In genomic region chr20:38725458-38725958, GRCh38 we compare ENCODE assay signal across 15 cellular contexts. TPM values are rescaled to one million over a fixed set of nuclear protein-coding genes. Genes with fewer than 3 reads are reported as not detected.
DNase-seq lines count a peak whose midpoint lies in the region; ATAC-seq and TF ChIP-seq lines count a peak whose summit lies in the region.
"Had no signal": no experiment of that assay in that cellular context is flagged by ENCODE, and none has a peak within 500 bp of the region (broad histone marks: within the 10 kb centered on the region; RNA-seq: fewer than 3 reads in every experiment).

No MANE protein-coding gene starts in this region.

- TF ChIP-seq CTCF in GM13977 (IDR thresholded peaks at IDR 0.05; ENCODE audit: extremely low read depth, insufficient read depth, missing control alignments) = no peak

- no peaks in the 10 kb centered on the region for H3K9me3 Mint-ChIP-seq in T-helper 2 cell treated with Interferon-gamma antibody and Interleukin-4, amounts not matched to agents 5 μg/mL and 100 μg/mL, for 36 hours
- peaks cover 8% of the 10 kb centered on the region for H3K9me3 Mint-ChIP-seq in activated T-helper 1 cell treated with anti-CD3 and anti-CD28 coated beads, Interleukin-12 subunit alpha, Interleukin-12 subunit beta, Interleukin-2, Interleukin-4 antibody, amounts not matched to agents 30 ng/mL and 10 ng/mL and 1 ng/mL, durations not matched to agents 14 hours and 24 hours and 36 hours
- peaks cover 0 to 5% (median 0%) of the 10 kb centered on the region in 9 donors for H3K9me3 Mint-ChIP-seq in naive thymus-derived CD8-positive, alpha-beta T cell

- H3K4me1 ChIP-seq in SJCRH30 = peaks cover 5% of the 10 kb centered on the region

- peak overlapping the region; percentile 74 for H3K27ac Mint-ChIP-seq in T-helper 2 cell treated with Interferon-gamma antibody and Interleukin-4, amounts not matched to agents 5 μg/mL and 100 μg/mL, for 36 hours
- H3K27ac Mint-ChIP-seq in activated T-helper 1 cell treated with anti-CD3 and anti-CD28 coated beads, Interleukin-12 subunit alpha, Interleukin-12 subunit beta, Interleukin-2, Interleukin-4 antibody, amounts not matched to agents 30 ng/mL and 10 ng/mL and 1 ng/mL, durations not matched to agents 14 hours and 24 hours and 36 hours = peak overlapping the region; percentile 87
- peak overlapping the region in 1 of 10 donors; percentile 26 for H3K27ac Mint-ChIP-seq in naive thymus-derived CD8-positive, alpha-beta T cell

- POLR2A ChIA-PET in naive thymus-derived CD8-positive, alpha-beta T cell (lab: Charles Lee) = interaction anchor here (1.1 kb wide), 1 partner anchor 22 kb away, joined by 3 read pairs; the partner anchor contains the start of gene ACTR5

- in situ Hi-C loops in GM13977 (cut with MboI; ENCODE audit: low pct_unique_long_range_greater_than_20kb, low sequenced_read_pairs, unreplicated experiment) = no loop called here

- intact Hi-C loops in activated T-helper 1 cell treated with anti-CD3 and anti-CD28 coated beads, Interleukin-12 subunit alpha, Interleukin-12 subunit beta, Interleukin-2, Interleukin-4 antibody, amounts not matched to agents 30 ng/mL and 10 ng/mL and 1 ng/mL, durations not matched to agents 14 hours and 24 hours and 36 hours (cut with micrococcal nuclease) = no loop called here

- H3K27me3 ChIP-seq in SJCRH30 = peaks cover 34% of the 10 kb centered on the region

- peaks cover 28% of the 10 kb centered on the region for H3K4me1 Mint-ChIP-seq in T-helper 2 cell treated with Interferon-gamma antibody and Interleukin-4, amounts not matched to agents 5 μg/mL and 100 μg/mL, for 36 hours (ENCODE audit: low read depth)
- H3K4me1 Mint-ChIP-seq in activated T-helper 1 cell treated with anti-CD3 and anti-CD28 coated beads, Interleukin-12 subunit alpha, Interleukin-12 subunit beta, Interleukin-2, Interleukin-4 antibody, amounts not matched to agents 30 ng/mL and 10 ng/mL and 1 ng/mL, durations not matched to agents 14 hours and 24 hours and 36 hours (ENCODE audit: low read depth) = peaks cover 50% of the 10 kb centered on the region
- H3K4me1 Mint-ChIP-seq in naive thymus-derived CD8-positive, alpha-beta T cell = peaks cover 37 to 70% (median 61%) of the 10 kb centered on the region in 4 donors

- H3K4me3 Mint-ChIP-seq in T-helper 2 cell treated with Interferon-gamma antibody and Interleukin-4, amounts not matched to agents 5 μg/mL and 100 μg/mL, for 36 hours = peak overlapping the region; percentile 39
- peak overlapping the region; percentile 32 for H3K4me3 Mint-ChIP-seq in activated T-helper 1 cell treated with anti-CD3 and anti-CD28 coated beads, Interleukin-12 subunit alpha, Interleukin-12 subunit beta, Interleukin-2, Interleukin-4 antibody, amounts not matched to agents 30 ng/mL and 10 ng/mL and 1 ng/mL, durations not matched to agents 14 hours and 24 hours and 36 hours
- peak overlapping the region; percentile 1 to 72 (median 66) for H3K4me3 Mint-ChIP-seq in naive thymus-derived CD8-positive, alpha-beta T cell

- DNase-seq in T-helper 2 cell treated with Interferon-gamma antibody and Interleukin-4, amounts not matched to agents 5 μg/mL and 100 μg/mL, for 36 hours (ENCODE audit: low spot score) = no peak
- DNase-seq in T-helper 2 cell = no peak
- peak; percentile 41 for DNase-seq in GM13977 (ENCODE audit: low spot score)
- no peak for DNase-seq in activated T-helper 1 cell treated with anti-CD3 and anti-CD28 coated beads, Interleukin-12 subunit alpha, Interleukin-12 subunit beta, Interleukin-2, Interleukin-4 antibody, amounts not matched to agents 30 ng/mL and 10 ng/mL and 1 ng/mL, durations not matched to agents 14 hours and 24 hours and 36 hours (ENCODE audit: low spot score)
- DNase-seq in naive thymus-derived CD8-positive, alpha-beta T cell = peak in 1 of 10 donors; percentile 14
- no peak for DNase-seq in SJCRH30
- DNase-seq: GM23248, left lung, upper lobe of right lung had no signal

- H3K27me3 Mint-ChIP-seq in T-helper 2 cell treated with Interferon-gamma antibody and Interleukin-4, amounts not matched to agents 5 μg/mL and 100 μg/mL, for 36 hours (ENCODE audit: low read depth) = peaks cover 91% of the 10 kb centered on the region
- H3K27me3 Mint-ChIP-seq in activated T-helper 1 cell treated with anti-CD3 and anti-CD28 coated beads, Interleukin-12 subunit alpha, Interleukin-12 subunit beta, Interleukin-2, Interleukin-4 antibody, amounts not matched to agents 30 ng/mL and 10 ng/mL and 1 ng/mL, durations not matched to agents 14 hours and 24 hours and 36 hours (ENCODE audit: insufficient read depth) = peaks cover 86% of the 10 kb centered on the region
- peaks cover 68 to 98% (median 82%) of the 10 kb centered on the region in 5 donors for H3K27me3 Mint-ChIP-seq in naive thymus-derived CD8-positive, alpha-beta T cell

- H3K9me3 ChIP-seq in SJCRH30 (replicated peaks) = no peaks in the 10 kb centered on the region
- H3K9me3 ChIP-seq: ascending aorta, left lung, upper lobe of right lung had no signal

- peaks cover 13% of the 10 kb centered on the region for H3K36me3 Mint-ChIP-seq in T-helper 2 cell treated with Interferon-gamma antibody and Interleukin-4, amounts not matched to agents 5 μg/mL and 100 μg/mL, for 36 hours (ENCODE audit: low read depth)
- peaks cover 6% of the 10 kb centered on the region for H3K36me3 Mint-ChIP-seq in activated T-helper 1 cell treated with anti-CD3 and anti-CD28 coated beads, Interleukin-12 subunit alpha, Interleukin-12 subunit beta, Interleukin-2, Interleukin-4 antibody, amounts not matched to agents 30 ng/mL and 10 ng/mL and 1 ng/mL, durations not matched to agents 14 hours and 24 hours and 36 hours (ENCODE audit: low read depth)
- H3K36me3 Mint-ChIP-seq in naive thymus-derived CD8-positive, alpha-beta T cell = peaks cover 0 to 17% (median 2%) of the 10 kb centered on the region in 3 donors

- no peak overlapping the region for H3K4me3 ChIP-seq in SJCRH30
- H3K4me3 ChIP-seq: ascending aorta, GM23248, left lung, smooth muscle cell, upper lobe of right lung had no signal

- ATAC-seq in naive thymus-derived CD8-positive, alpha-beta T cell = peak; percentile 19 to 52
- ATAC-seq in GM18909 (IDR thresholded peaks at IDR 0.05; ENCODE audit: poor library complexity, unreplicated experiment) (no peak), HG03342 (IDR thresholded peaks at IDR 0.05; ENCODE audit: unreplicated experiment) (no peak)
- ATAC-seq: left lung, upper lobe of right lung had no signal

- H3K36me3 ChIP-seq in SJCRH30 = no peaks in the 10 kb centered on the region
- H3K36me3 ChIP-seq: ascending aorta, left lung, upper lobe of right lung had no signal

- H3K27ac ChIP-seq in SJCRH30 = no peak overlapping the region
- H3K27ac ChIP-seq: ascending aorta, GM23248, left lung, upper lobe of right lung had no signal

RNA-seq across cellular contexts. Expression of gene SLC32A1, which starts 1.2 kb away (rescaled TPM):
- total RNA-seq in activated T-helper 1 cell treated with anti-CD3 and anti-CD28 coated beads, Interleukin-12 subunit alpha, Interleukin-12 subunit beta, Interleukin-2, Interleukin-4 antibody, amounts not matched to agents 30 ng/mL and 10 ng/mL and 1 ng/mL, durations not matched to agents 14 hours and 24 hours and 36 hours = not detected in 2 replicates
- total RNA-seq in naive thymus-derived CD8-positive, alpha-beta T cell = not detected
- polyA plus RNA-seq in naive thymus-derived CD8-positive, alpha-beta T cell = not detected
- total RNA-seq in SJCRH30 (2014; rRNA removed; shearing (Covaris generic)) = not detected in 2 replicates
- total RNA-seq: ascending aorta, glomerular endothelial cell, GM23248, left lung, MCF 10A, smooth muscle cell, upper lobe of right lung had no signal
- polyA plus RNA-seq: GM23248, smooth muscle cell had no signal

RNA-seq across cellular contexts. Expression of gene ACTR5, which starts 22.8 kb away (rescaled TPM):
- 14.9 and 15.2 TPM in 2 replicates for total RNA-seq in activated T-helper 1 cell treated with anti-CD3 and anti-CD28 coated beads, Interleukin-12 subunit alpha, Interleukin-12 subunit beta, Interleukin-2, Interleukin-4 antibody, amounts not matched to agents 30 ng/mL and 10 ng/mL and 1 ng/mL, durations not matched to agents 14 hours and 24 hours and 36 hours
- 10 to 100 TPM; 20.7 to 21.8 TPM for total RNA-seq in naive thymus-derived CD8-positive, alpha-beta T cell
- polyA plus RNA-seq in naive thymus-derived CD8-positive, alpha-beta T cell = 10 to 100 TPM in 2 of 3 donors, 1 to 10 TPM in 1; 8.8 to 10.3 (median 10.2) TPM
- total RNA-seq in SJCRH30 (2014; rRNA removed; shearing (Covaris generic)) = 21.1 and 22.2 TPM in 2 replicates

Comparison
In these comparisons a context has a peak if more than half of its experiments do, and no peak if none do; other contexts are left out.
1. ATAC-seq: peak in naive thymus-derived CD8-positive, alpha-beta T cell (2 of 2); none in GM18909 (single experiment) and HG03342 (single experiment).
2. Peak in every context shown above with its lines, with median percentiles within 50 percentile points of each other: H3K4me3 Mint-ChIP-seq.